30 cellular contexts compared by ENCODE assay signal in genomic region chr12:2343672-2344071, GRCh38.
DNase-seq lines count a peak whose midpoint lies in the region; TF ChIP-seq lines count a peak whose summit lies in the region.
"Had no signal": no experiment of that assay in that cellular context is flagged by ENCODE, and none has a peak within 500 bp of the region (broad histone marks: within the 10 kb centered on the region; RNA-seq: fewer than 3 reads in every experiment).

No MANE protein-coding gene starts in this region.

- DNase-seq in NCI-H526 (lab: John Stamatoyannopoulos, UW) (peak; percentile 45 to 67), ascending aorta (ENCODE audit: low spot score in 2 of 2) (peak in 1 of 2 donors; percentile 46), uterus (no peak), foreskin fibroblast (no peak), ACHN (no peak), HT-29 (ENCODE audit: low spot score) (no peak)
- DNase-seq: activated CD4-positive, alpha-beta T cell treated with anti-CD3 and anti-CD28 coated beads for 1 hour; activated CD8-positive, alpha-beta memory T cell treated with anti-CD3 and anti-CD28 coated beads, Interleukin-2, amount 50 U/mL, for 48 hours; activated CD8-positive, alpha-beta T cell treated with anti-CD3 and anti-CD28 coated beads for 36 hours; activated naive CD4-positive, alpha-beta T cell treated with anti-CD3 and anti-CD28 coated beads, Interleukin-2, amount 50 U/mL, for 16 hours; amygdala; C1 segment of cervical spinal cord; DMS79; GM23248; hypothalamus; left colon; NCI-H1092; NCI-H1694; NCI-H2171 treated with DMSO at 0.1 percent for 48 hours; NCI-H510A; NK-92 treated with Interleukin-12 subunit alpha and Interleukin-12 subunit beta, amount 100 ng/mL, for 24 hours; right lobe of liver; SHP77 treated with DMSO at 0.1 percent for 48 hours; stimulated activated CD4-positive, alpha-beta T cell treated with anti-CD3 and anti-CD28 coated beads, Interleukin-4, amount 100 ng/mL, for 1 hour; stomach; T-helper 2 cell had no signal

- peaks cover 11% of the 10 kb centered on the region for H3K27me3 Mint-ChIP-seq in nephron (ENCODE audit: low read depth)
- H3K27me3 Mint-ChIP-seq: activated CD8-positive, alpha-beta T cell treated with anti-CD3 and anti-CD28 coated beads for 36 hours had no signal

- H3K27ac Mint-ChIP-seq in nephron = peak overlapping the region; percentile 59 to 87 (median 73)
- H3K27ac Mint-ChIP-seq: activated CD8-positive, alpha-beta T cell treated with anti-CD3 and anti-CD28 coated beads for 36 hours; activated T-helper 1 cell treated with anti-CD3 and anti-CD28 coated beads, Interleukin-12 subunit alpha, Interleukin-12 subunit beta, Interleukin-2, Interleukin-4 antibody, amounts not matched to agents 30 ng/mL and 10 ng/mL and 1 ng/mL, durations not matched to agents 14 hours and 24 hours and 36 hours had no signal

- H3K27ac ChIP-seq in ascending aorta (peak overlapping the region; percentile 85 to 86), uterus (peak overlapping the region; percentile 11 to 51)
- H3K27ac ChIP-seq: GM23248, right lobe of liver, tibial nerve had no signal

- TF ChIP-seq CTCF in ascending aorta (IDR thresholded peaks at IDR 0.05) (no peak), nephron (IDR thresholded peaks at IDR 0.05; ENCODE audit: unreplicated experiment in 3 of 3) (no peak), uterus (IDR thresholded peaks at IDR 0.05) (no peak), foreskin fibroblast (IDR thresholded peaks at IDR 0.05; ENCODE audit: low read depth, low read length) (no peak)

- H3K4me3 ChIP-seq in ascending aorta (no peak overlapping the region), uterus (no peak overlapping the region), foreskin fibroblast (ENCODE audit: low read depth in 1 of 2, low read length in 2 of 2) (no peak overlapping the region)
- H3K4me3 ChIP-seq: GM23248, K562, right lobe of liver, stomach, tibial nerve had no signal

- no peaks in the 10 kb centered on the region for H3K36me3 ChIP-seq in ascending aorta
- H3K36me3 ChIP-seq in uterus = no peaks in the 10 kb centered on the region
- H3K36me3 ChIP-seq: right lobe of liver, stomach, tibial nerve had no signal

- no peak for TF ChIP-seq POLR2A in uterus (IDR thresholded peaks at IDR 0.05)

- H3K36me3 Mint-ChIP-seq in nephron (ENCODE audit: low read depth) = no peaks in the 10 kb centered on the region

- H3K4me1 Mint-ChIP-seq in nephron = peaks cover 68% of the 10 kb centered on the region

- no peaks in the 10 kb centered on the region for H3K9me3 Mint-ChIP-seq in nephron
- H3K9me3 Mint-ChIP-seq: activated CD8-positive, alpha-beta T cell treated with anti-CD3 and anti-CD28 coated beads for 36 hours; activated T-helper 1 cell treated with anti-CD3 and anti-CD28 coated beads, Interleukin-12 subunit alpha, Interleukin-12 subunit beta, Interleukin-2, Interleukin-4 antibody, amounts not matched to agents 30 ng/mL and 10 ng/mL and 1 ng/mL, durations not matched to agents 14 hours and 24 hours and 36 hours had no signal

- intact Hi-C loops in ascending aorta (cut with DNase I) (no loop called here), uterus (cut with DNase I; ENCODE audit: low total_unique reads) (no loop called here)

- peak overlapping the region in 1 of 3 experiments; percentile 29 for H3K4me3 Mint-ChIP-seq in nephron
- H3K4me3 Mint-ChIP-seq: activated CD8-positive, alpha-beta T cell treated with anti-CD3 and anti-CD28 coated beads for 36 hours; activated T-helper 1 cell treated with anti-CD3 and anti-CD28 coated beads, Interleukin-12 subunit alpha, Interleukin-12 subunit beta, Interleukin-2, Interleukin-4 antibody, amounts not matched to agents 30 ng/mL and 10 ng/mL and 1 ng/mL, durations not matched to agents 14 hours and 24 hours and 36 hours had no signal

- H3K9me3 ChIP-seq in ascending aorta (no peaks in the 10 kb centered on the region), uterus (no peaks in the 10 kb centered on the region)
- H3K9me3 ChIP-seq: right lobe of liver, stomach, tibial nerve had no signal

- peaks cover 19 to 87% of the 10 kb centered on the region in 2 donors for H3K4me1 ChIP-seq in ascending aorta
- peaks cover 0 to 7% of the 10 kb centered on the region in 2 donors for H3K4me1 ChIP-seq in uterus
- H3K4me1 ChIP-seq: right lobe of liver had no signal

- in situ Hi-C loops in ACHN (cut with HindIII; ENCODE audit: low pct_ligation_motif_present, low pct_unique_long_range_greater_than_20kb, low sequenced_read_pairs) = no loop called here

- H3K27me3 ChIP-seq in ascending aorta = no peaks in the 10 kb centered on the region
- H3K27me3 ChIP-seq in uterus = no peaks in the 10 kb centered on the region
- H3K27me3 ChIP-seq: right lobe of liver, tibial nerve had no signal

Comparison
In these comparisons a context has a peak if more than half of its experiments do, and no peak if none do; other contexts are left out.
1. DNase-seq: peak in NCI-H526 (2 of 2); none in uterus (0 of 2), foreskin fibroblast (0 of 2), ACHN (single experiment) and HT-29 (single experiment).